ENCODE assay signal across 28 cellular contexts in genomic region chr9:137380171-137380570, GRCh38.
"Had no signal": no experiment of that assay in that cellular context is flagged by ENCODE, and none has a peak within 500 bp of the region (broad histone marks: within the 10 kb centered on the region; RNA-seq: fewer than 3 reads in every experiment).

No MANE protein-coding gene starts in this region.

- DNase-seq: activated B cell treated with CpG ODN at 0.5 μM for 24 hours; activated CD4-positive, alpha-beta memory T cell treated with anti-CD3 and anti-CD28 coated beads for 36 hours; activated CD4-positive, alpha-beta T cell treated with anti-CD3 and anti-CD28 coated beads for 4 hours; activated CD4-positive, alpha-beta T cell treated with anti-CD3 and anti-CD28 coated beads, Interleukin-2, amount 10 ng/mL, durations not matched to agents 24 days and 14 days; activated CD4-positive, alpha-beta T cell treated with anti-CD3 and anti-CD28 coated beads, Interleukin-2, amount 50 U/mL, for 1 hour; activated CD4-positive, alpha-beta T cell treated with anti-CD3 and anti-CD28 coated beads, Interleukin-2, amount 50 U/mL, for 4 hours; activated CD4-positive, CD25-positive, alpha-beta regulatory T cell treated with anti-CD3 and anti-CD28 coated beads, Interleukin-2, amount 50 U/mL, for 72 hours; activated CD8-positive, alpha-beta memory T cell treated with anti-CD3 and anti-CD28 coated beads, Interleukin-2, amount 50 U/mL, for 4 hours; activated CD8-positive, alpha-beta T cell treated with anti-CD3 and anti-CD28 coated beads for 36 hours; activated gamma-delta T cell treated with Interleukin-2 at 50 U/mL for 16 hours; activated naive CD4-positive, alpha-beta T cell; activated naive CD4-positive, alpha-beta T cell treated with anti-CD3 and anti-CD28 coated beads for 36 hours; activated naive CD4-positive, alpha-beta T cell treated with anti-CD3 and anti-CD28 coated beads, Interleukin-2, amount 50 U/mL, for 16 hours; activated naive CD8-positive, alpha-beta T cell treated with anti-CD3 and anti-CD28 coated beads for 36 hours; activated T-cell treated with anti-CD3 and anti-CD28 coated beads for 4 hours; activated T-cell treated with anti-CD3 and anti-CD28 coated beads, Interleukin-2, amount 50 U/mL, for 1 hour; activated T-cell treated with anti-CD3 and anti-CD28 coated beads, Interleukin-2, amount 50 U/mL, for 4 hours; activated T-cell treated with anti-CD3 and anti-CD28 coated beads, Interleukin-2, amount 50 U/mL, for 72 hours; amniotic stem cell; brain microvascular endothelial cell; central memory CD4-positive, alpha-beta T cell; T-helper 1 cell; T-helper 2 cell; T-helper 9 cell had no signal

- H3K27ac ChIP-seq: adrenal gland, body of pancreas, brain microvascular endothelial cell, breast epithelium, VCaP had no signal

- H3K9me3 ChIP-seq: adrenal gland, body of pancreas, breast epithelium had no signal

- H3K27me3 ChIP-seq: adrenal gland, body of pancreas, brain microvascular endothelial cell, breast epithelium had no signal

- H3K4me1 ChIP-seq: adrenal gland, body of pancreas, breast epithelium had no signal

- H3K36me3 ChIP-seq: adrenal gland, brain microvascular endothelial cell, breast epithelium had no signal

- H3K4me3 ChIP-seq: adrenal gland, body of pancreas, breast epithelium had no signal
